Comparison of ENCODE assay signal across 21 cellular contexts in the genomic region with DNA sequence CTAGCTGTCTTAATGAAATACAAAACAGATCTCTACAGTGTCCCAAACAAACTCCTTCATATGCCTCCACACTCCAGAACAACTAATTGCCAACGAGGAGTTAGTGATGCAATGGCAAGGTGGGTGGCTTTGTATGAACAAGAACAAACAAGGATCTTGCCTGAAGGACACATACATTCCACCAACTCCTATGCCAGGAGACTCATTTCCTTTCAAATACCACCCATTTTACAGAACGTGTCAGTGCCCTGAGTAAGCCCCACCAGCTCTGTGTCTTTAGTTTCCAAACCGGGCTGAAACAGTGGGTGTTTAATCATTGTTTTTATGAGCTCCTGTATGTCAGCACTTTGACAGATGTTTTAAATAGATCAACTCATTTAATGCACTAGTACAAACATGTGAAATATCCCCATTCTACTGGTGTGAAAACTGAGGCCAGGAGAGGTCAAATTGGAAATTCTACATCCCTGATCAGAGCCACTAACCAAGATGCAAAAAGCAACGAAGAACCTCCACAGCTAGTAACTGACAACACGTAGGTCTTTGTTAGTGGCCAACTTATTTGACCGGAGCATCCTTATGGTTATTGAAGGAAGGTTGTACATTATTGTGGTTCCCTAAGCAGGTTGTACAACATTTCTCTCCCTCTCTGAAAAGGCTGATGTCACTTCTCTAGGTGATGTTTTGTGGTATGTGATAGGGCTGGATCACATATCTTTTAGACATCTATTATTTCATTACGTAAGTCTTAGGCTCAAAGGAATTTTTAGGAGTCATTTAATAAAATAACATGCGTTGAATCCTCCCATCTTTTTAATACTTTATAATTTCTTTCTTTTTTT.
DNase-seq lines count a peak whose midpoint lies in the region; ATAC-seq, FAIRE-seq and TF ChIP-seq lines count a peak whose summit lies in the region.
"Had no signal": no experiment of that assay in that cellular context is flagged by ENCODE, and none has a peak within 500 bp of the region (broad histone marks: within the 10 kb centered on the region; RNA-seq: fewer than 3 reads in every experiment).

No MANE protein-coding gene starts in this region.

- H3K18ac ChIP-seq in mesenchymal stem cell (ENCODE audit: low read depth in 1 of 2, low read length in 2 of 2): no peak overlapping the region

- H3K79me1 ChIP-seq in mesenchymal stem cell (replicated peaks; ENCODE audit: low read length, poor library complexity, severe bottlenecking): no peaks in the 10 kb centered on the region

- TF ChIP-seq EP300 in HepG2 (IDR thresholded peaks at IDR 0.05; ENCODE audit: low read depth in 2 of 2, low read length in 2 of 2): no peak
- TF ChIP-seq EP300 in HepG2 (CRISPR knock-in tag; IDR thresholded peaks at IDR 0.05; ENCODE audit: borderline replicate concordance): no peak
- TF ChIP-seq EP300 in K562 (IDR thresholded peaks at IDR 0.05; ENCODE audit: low read length): no peak

- H3K36me3 ChIP-seq in HepG2 (replicated peaks in 1 of 2; ENCODE audit: control insufficient read depth in 1 of 2, insufficient read depth in 2 of 2, low read length in 2 of 2): no peaks in the 10 kb centered on the region
- H3K36me3 ChIP-seq in right lobe of liver: no peaks in the 10 kb centered on the region
- H3K36me3 ChIP-seq in K562 (ENCODE audit: control insufficient read depth, insufficient read depth, low read length): no peaks in the 10 kb centered on the region
- H3K36me3 ChIP-seq in mesenchymal stem cell (ENCODE audit: control insufficient read depth in 1 of 2, insufficient read depth in 2 of 2, low read depth in 1 of 2, low read length in 2 of 2): no peaks in the 10 kb centered on the region
- H3K36me3 ChIP-seq: heart left ventricle, spleen had no signal

- no peak overlapping the region for H2BK12ac ChIP-seq in mesenchymal stem cell (ENCODE audit: low read length in 2 of 2)

- ATAC-seq in HepG2: no peak
- no peak for ATAC-seq in right lobe of liver
- no peak for ATAC-seq in K562
- ATAC-seq in GM21390 (IDR thresholded peaks at IDR 0.05; ENCODE audit: unreplicated experiment): no peak
- ATAC-seq in HG03520 (IDR thresholded peaks at IDR 0.05; ENCODE audit: unreplicated experiment): no peak
- ATAC-seq: natural killer cell treated with Interleukin-12 subunit alpha and Interleukin-12 subunit beta and Interleukin-15 and Interleukin-18, amount 100 ng/mL, for 72 hours; WTC11 had no signal

- H3K4me1 ChIP-seq in HepG2 (ENCODE audit: insufficient read depth, low read length): no peaks in the 10 kb centered on the region
- no peaks in the 10 kb centered on the region for H3K4me1 ChIP-seq in right lobe of liver
- H3K4me1 ChIP-seq in K562 (replicated peaks in 1 of 2; ENCODE audit: control insufficient read depth in 2 of 2, insufficient read depth in 2 of 2, low read length in 2 of 2): no peaks in the 10 kb centered on the region
- peaks cover 5% of the 10 kb centered on the region for H3K4me1 ChIP-seq in mesenchymal stem cell (ENCODE audit: control insufficient read depth, insufficient read depth, low read depth, low read length)
- H3K4me1 ChIP-seq: body of pancreas had no signal

- TF ChIP-seq CTCF in HepG2 (CRISPR knock-in tag; IDR thresholded peaks at IDR 0.05) (no peak), right lobe of liver (IDR thresholded peaks at IDR 0.05) (no peak), K562 (IDR thresholded peaks at IDR 0.05 in 2 of 3, conservative IDR thresholded peaks at IDR 0.05 in 1 of 3; ENCODE audit: insufficient read depth in 2 of 3, low read depth in 1 of 3, low read length in 3 of 3) (no peak)

- in situ Hi-C loops in HepG2 (cut with HindIII; ENCODE audit: extremely low pct_ligation_motif_present, low pct_unique_long_range_greater_than_20kb): no loop called here
- in situ Hi-C loops in K562 (cut with MboI): no loop called here

- H2BK5ac ChIP-seq in mesenchymal stem cell (ENCODE audit: low read depth, low read length, poor library complexity, severe bottlenecking): no peak overlapping the region

- no peak for DNase-seq in HepG2 (ENCODE audit: low spot score)
- DNase-seq in right lobe of liver: no peak
- no peak for DNase-seq in K562 (ENCODE audit: extremely low read depth in 1 of 4, low spot score in 3 of 4)
- DNase-seq in mesenchymal stem cell: no peak
- DNase-seq in iPS-NIHi7 (ENCODE audit: extremely low spot score): no peak
- DNase-seq in cerebellar nuclear complex (lab: John Stamatoyannopoulos, UW): no peak
- DNase-seq: activated CD4-positive, alpha-beta memory T cell treated with anti-CD3 and anti-CD28 coated beads, Interleukin-2, amount 10 ng/mL, durations not matched to agents 7 days and 5 days; activated naive CD4-positive, alpha-beta T cell treated with anti-CD3 and anti-CD28 coated beads, Interleukin-2, amount 10 ng/mL, durations not matched to agents 7 days and 5 days; activated T-cell treated with anti-CD3 and anti-CD28 coated beads, Interleukin-2, amount 50 U/mL, for 24 hours; body of pancreas; GOT3; heart left ventricle; NCI-H2029; posterior cingulate gyrus; spleen; stimulated activated CD8-positive, alpha-beta memory T cell treated with anti-CD3 and anti-CD28 coated beads, Interleukin-4, amount 100 ng/mL, for 48 hours had no signal

- no peak overlapping the region for H3K27ac ChIP-seq in HepG2 (ENCODE audit: extremely low read length, insufficient read depth, low read length)
- H3K27ac ChIP-seq in right lobe of liver: no peak overlapping the region
- H3K27ac ChIP-seq in K562 (ENCODE audit: extremely low read depth, low read depth, low read length): no peak overlapping the region
- H3K27ac ChIP-seq in mesenchymal stem cell (ENCODE audit: low read length, poor library complexity, severe bottlenecking): no peak overlapping the region
- H3K27ac ChIP-seq: body of pancreas, spleen had no signal

- H4K91ac ChIP-seq in mesenchymal stem cell (ENCODE audit: low read length): no peak overlapping the region

- H3K9me1 ChIP-seq in K562 (ENCODE audit: control insufficient read depth, insufficient read depth, low read length): no peaks in the 10 kb centered on the region

- H3K9me3 ChIP-seq in HepG2 (ENCODE audit: low read length) (peaks cover 9% of the 10 kb centered on the region; the same call in 1 of the 2 replicates), right lobe of liver (no peaks in the 10 kb centered on the region), K562 (replicated peaks; ENCODE audit: control insufficient read depth, insufficient read depth, low read depth, low read length) (no peaks in the 10 kb centered on the region), mesenchymal stem cell (ENCODE audit: control insufficient read depth, low read length) (no peaks in the 10 kb centered on the region)
- H3K9me3 ChIP-seq: body of pancreas had no signal

- no peak overlapping the region for H2BK120ac ChIP-seq in mesenchymal stem cell (ENCODE audit: low read depth, low read length)

- no peak overlapping the region for H3K14ac ChIP-seq in mesenchymal stem cell (ENCODE audit: low read length in 2 of 2)

- H3K4me2 ChIP-seq in HepG2 (ENCODE audit: low read depth, low read length) (no peak overlapping the region), K562 (ENCODE audit: insufficient read depth, low read length) (no peak overlapping the region), mesenchymal stem cell (ENCODE audit: low read length, poor library complexity, severe bottlenecking) (no peak overlapping the region)

- BruUV-seq in HepG2 (replicated peaks; lab: Mats Ljungman, UMichigan) (no TSS peak), K562 (replicated peaks; lab: Mats Ljungman, UMichigan) (no TSS peak)

- no peak overlapping the region for H2AFZ ChIP-seq in HepG2 (ENCODE audit: low read length)
- H2AFZ ChIP-seq in K562 (ENCODE audit: low read depth, low read length): no peak overlapping the region
- H2AFZ ChIP-seq in mesenchymal stem cell (ENCODE audit: low read depth, low read length): no peak overlapping the region

- 36% methylated on average over 8 of the region's 8 CpGs for WGBS in HepG2 (ENCODE audit: low lambda C conversion rate)
- 77% methylated on average over 8 of the region's 8 CpGs for WGBS in right lobe of liver (ENCODE audit: insufficient coverage, low coverage, low lambda C conversion rate, missing lambda C conversion rate)
- 5% methylated on average over 8 of the region's 8 CpGs for WGBS in K562 (ENCODE audit: insufficient coverage, low coverage, missing lambda C conversion rate)
- WGBS in mesenchymal stem cell: 91% methylated on average over 4 of the region's 8 CpGs

- no peak overlapping the region for H3K4ac ChIP-seq in mesenchymal stem cell (ENCODE audit: low read depth in 1 of 2, low read length in 2 of 2)

- POLR2A ChIA-PET in HepG2 (lab: Yijun Ruan, JAX) (no interaction called here), K562 (lab: Yijun Ruan, JAX) (no interaction called here)

- H3K79me2 ChIP-seq in HepG2 (ENCODE audit: insufficient read depth, low read length): no peaks in the 10 kb centered on the region
- no peaks in the 10 kb centered on the region for H3K79me2 ChIP-seq in K562 (ENCODE audit: control insufficient read depth, insufficient read depth, low read length)

- no peak overlapping the region for H2AK5ac ChIP-seq in mesenchymal stem cell (ENCODE audit: low read length, severe bottlenecking)

- no peak overlapping the region for H3K4me3 ChIP-seq in HepG2 (replicated peaks in 1 of 3; ENCODE audit: insufficient read depth in 1 of 3, low read depth in 2 of 3, low read length in 3 of 3)
- no peak overlapping the region for H3K4me3 ChIP-seq in right lobe of liver
- H3K4me3 ChIP-seq in K562: no peak overlapping the region
- no peak overlapping the region for H3K4me3 ChIP-seq in mesenchymal stem cell (ENCODE audit: insufficient read depth in 1 of 2, low read depth in 1 of 2, low read length in 2 of 2)
- H3K4me3 ChIP-seq: body of pancreas, heart left ventricle, spleen had no signal

- intact Hi-C loops in HepG2 (cut with micrococcal nuclease; ENCODE audit: unreplicated experiment): no loop called here
- intact Hi-C loops in right lobe of liver (cut with DNase I): no loop called here
- intact Hi-C loops in K562 (cut with micrococcal nuclease): no loop called here

- H4K8ac ChIP-seq in mesenchymal stem cell (ENCODE audit: low read length): peak overlapping the region; percentile 51

- H3K23ac ChIP-seq in mesenchymal stem cell (ENCODE audit: low read length in 2 of 2): no peak overlapping the region

- TF ChIP-seq POLR2A in HepG2 (IDR thresholded peaks at IDR 0.05; ENCODE audit: insufficient read depth in 1 of 2, low read depth in 2 of 2, low read length in 2 of 2) (no peak), right lobe of liver (IDR thresholded peaks at IDR 0.05) (no peak), K562 (conservative IDR thresholded peaks at IDR 0.05) (no peak)

- FAIRE-seq in HepG2 (lab: Jason Lieb, UNC): no peak
- FAIRE-seq in K562 (lab: Jason Lieb, UNC): no peak
- FAIRE-seq: A204.1 had no signal

- no peaks in the 10 kb centered on the region for H4K20me1 ChIP-seq in HepG2 (ENCODE audit: insufficient read depth, low read length)
- no peaks in the 10 kb centered on the region for H4K20me1 ChIP-seq in K562 (replicated peaks; ENCODE audit: control insufficient read depth, insufficient read depth, low read length)

- CTCF ChIA-PET in HepG2 (lab: Yijun Ruan, JAX; ENCODE audit: low intra/inter-chr PET ratio, low total read pairs) (no interaction called here), K562 (lab: Yijun Ruan, JAX; ENCODE audit: low intra/inter-chr PET ratio) (no interaction called here)

- TF ChIP-seq RAD21 in HepG2 (CRISPR knock-in tag; IDR thresholded peaks at IDR 0.05): no peak
- no peak for TF ChIP-seq RAD21 in K562 (CRISPR knock-in tag; conservative IDR thresholded peaks at IDR 0.05 in 1 of 2, IDR thresholded peaks at IDR 0.05 in 1 of 2)

- no peak overlapping the region for H2BK15ac ChIP-seq in mesenchymal stem cell (ENCODE audit: low read depth, poor library complexity, severe bottlenecking)

- H3K27me3 ChIP-seq in HepG2 (ENCODE audit: control insufficient read depth in 1 of 2, insufficient read depth in 2 of 2, low read length in 2 of 2) (no peaks in the 10 kb centered on the region), right lobe of liver (no peaks in the 10 kb centered on the region), K562 (ENCODE audit: control insufficient read depth in 2 of 2, insufficient read depth in 2 of 2, low read length in 2 of 2) (no peaks in the 10 kb centered on the region), mesenchymal stem cell (ENCODE audit: control insufficient read depth in 1 of 2, insufficient read depth in 1 of 2, low read length in 2 of 2) (no peaks in the 10 kb centered on the region)
- H3K27me3 ChIP-seq: body of pancreas, heart left ventricle, spleen had no signal

- no peak overlapping the region for H3K9ac ChIP-seq in HepG2 (ENCODE audit: insufficient read depth, low read depth, low read length)
- H3K9ac ChIP-seq in K562 (ENCODE audit: insufficient read depth in 1 of 2, low read depth in 2 of 2, low read length in 2 of 2): no peak overlapping the region
- H3K9ac ChIP-seq in mesenchymal stem cell (ENCODE audit: low read length): peak overlapping the region; percentile 64
